31 cellular contexts compared by ENCODE assay signal in the genomic region with DNA sequence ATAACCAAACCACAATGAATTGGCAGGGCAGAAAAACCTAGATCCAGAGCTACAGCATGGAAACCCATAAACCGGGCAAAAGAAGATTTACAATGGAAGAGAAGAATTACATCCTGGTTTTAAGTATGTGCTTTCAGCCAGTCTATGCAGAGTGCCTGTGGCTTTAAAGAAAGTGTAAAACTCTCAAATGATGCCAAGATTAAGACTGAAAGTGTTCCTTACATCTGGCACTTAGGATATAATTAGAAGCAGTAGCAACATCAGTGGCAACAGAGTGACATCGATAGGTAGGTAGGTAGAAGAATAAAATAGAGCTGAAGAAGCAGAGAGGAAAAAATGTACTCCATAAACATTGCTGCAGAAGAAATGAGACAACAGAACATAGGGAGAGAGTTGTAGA.
"Had no signal": no experiment of that assay in that cellular context is flagged by ENCODE, and none has a peak within 500 bp of the region (broad histone marks: within the 10 kb centered on the region; RNA-seq: fewer than 3 reads in every experiment).

No MANE protein-coding gene starts in this region.

- H3K4me1 ChIP-seq: ascending aorta, SJSA1 had no signal

- DNase-seq: activated CD4-positive, alpha-beta T cell treated with anti-CD3 and anti-CD28 coated beads, Interleukin-2, amount 10 ng/mL, durations not matched to agents 24 days and 14 days; activated CD4-positive, alpha-beta T cell treated with anti-CD3 and anti-CD28 coated beads, Interleukin-2, amount 50 U/mL, for 4 hours; activated CD8-positive, alpha-beta T cell treated with anti-CD3 and anti-CD28 coated beads for 36 hours; activated gamma-delta T cell; activated naive CD4-positive, alpha-beta T cell treated with Interleukin-2 at 50 U/mL for 16 hours; activated naive CD8-positive, alpha-beta T cell treated with anti-CD3 and anti-CD28 coated beads, Interleukin-2, amount 10 ng/mL, durations not matched to agents 7 days and 5 days; activated T-cell treated with anti-CD3 and anti-CD28 coated beads, Interleukin-2, amount 50 U/mL, for 1 hour; activated T-cell treated with anti-CD3 and anti-CD28 coated beads, Interleukin-2, amount 50 U/mL, for 72 hours; amygdala; central memory CD4-positive, alpha-beta T cell; Kasumi-1; KBM-7; MG63; MV-4-11; NCI-H1092; NCI-H1436 treated with DMSO at 0.1 percent for 48 hours; NCI-H1694 treated with DMSO at 0.1 percent for 48 hours; NCI-H2029; NCI-H226; NCI-H446 treated with DMSO at 0.1 percent for 48 hours; PC-9; SHP77 treated with DMSO at 0.1 percent for 48 hours; SK-N-SH had no signal

- ATAC-seq: activated CD8-positive, alpha-beta T cell treated with anti-CD3 and anti-CD28 coated beads for 36 hours; activated T-cell treated with anti-CD3 and anti-CD28 coated beads, Interleukin-2, amount 50 U/mL, for 72 hours had no signal

- H3K4me2 ChIP-seq: PC-9, SK-N-SH had no signal

- H3K4me3 Mint-ChIP-seq: activated CD4-positive, alpha-beta T cell treated with anti-CD3 and anti-CD28 coated beads, Interleukin-2, amount 10 ng/mL, durations not matched to agents 24 days and 14 days; activated CD8-positive, alpha-beta T cell treated with anti-CD3 and anti-CD28 coated beads for 36 hours; activated naive CD4-positive, alpha-beta T cell treated with anti-CD3 and anti-CD28 coated beads, Interleukin-2, amount 50 U/mL, for 24 hours; activated naive CD8-positive, alpha-beta T cell treated with anti-CD3 and anti-CD28 coated beads, Interleukin-2, amount 10 ng/mL, durations not matched to agents 7 days and 5 days; activated T-cell treated with anti-CD3 and anti-CD28 coated beads, Interleukin-2, amount 50 U/mL, for 72 hours; brain; IgD-negative memory B cell; T-helper 1 cell treated with Interleukin-12 subunit alpha and Interleukin-12 subunit beta and Interleukin-4 antibody, amounts not matched to agents 30 μg/mL and 1 μg/mL, for 36 hours; T-helper 2 cell treated with Interferon-gamma antibody and Interleukin-4, amounts not matched to agents 5 μg/mL and 100 μg/mL, for 36 hours had no signal

- H3K27ac ChIP-seq: ascending aorta, PC-9, SJSA1 had no signal

- H3K9me3 Mint-ChIP-seq: activated CD4-positive, alpha-beta T cell treated with anti-CD3 and anti-CD28 coated beads, Interleukin-2, amount 10 ng/mL, durations not matched to agents 24 days and 14 days; activated CD8-positive, alpha-beta T cell treated with anti-CD3 and anti-CD28 coated beads for 36 hours; activated naive CD4-positive, alpha-beta T cell treated with anti-CD3 and anti-CD28 coated beads, Interleukin-2, amount 50 U/mL, for 24 hours; activated naive CD8-positive, alpha-beta T cell treated with anti-CD3 and anti-CD28 coated beads, Interleukin-2, amount 10 ng/mL, durations not matched to agents 7 days and 5 days; activated T-cell treated with anti-CD3 and anti-CD28 coated beads, Interleukin-2, amount 50 U/mL, for 72 hours; activated T-helper 2 cell treated with anti-CD3 and anti-CD28 coated beads, Interferon-gamma antibody, Interleukin-2, Interleukin-4, amounts not matched to agents 10 μg/mL and 5 μg/mL and 100 μg/mL, durations not matched to agents 14 hours and 24 hours and 36 hours; brain; T-helper 2 cell treated with Interferon-gamma antibody and Interleukin-4, amounts not matched to agents 5 μg/mL and 100 μg/mL, for 36 hours had no signal

- H3K27ac Mint-ChIP-seq: activated CD4-positive, alpha-beta T cell treated with anti-CD3 and anti-CD28 coated beads, Interleukin-2, amount 10 ng/mL, durations not matched to agents 24 days and 14 days; activated CD8-positive, alpha-beta T cell treated with anti-CD3 and anti-CD28 coated beads for 36 hours; activated naive CD4-positive, alpha-beta T cell treated with anti-CD3 and anti-CD28 coated beads, Interleukin-2, amount 50 U/mL, for 24 hours; activated naive CD8-positive, alpha-beta T cell treated with anti-CD3 and anti-CD28 coated beads, Interleukin-2, amount 10 ng/mL, durations not matched to agents 7 days and 5 days; activated T-cell treated with anti-CD3 and anti-CD28 coated beads, Interleukin-2, amount 50 U/mL, for 72 hours; activated T-helper 2 cell treated with anti-CD3 and anti-CD28 coated beads, Interferon-gamma antibody, Interleukin-2, Interleukin-4, amounts not matched to agents 10 μg/mL and 5 μg/mL and 100 μg/mL, durations not matched to agents 14 hours and 24 hours and 36 hours; brain; T-helper 1 cell treated with Interleukin-12 subunit alpha and Interleukin-12 subunit beta and Interleukin-4 antibody, amounts not matched to agents 30 μg/mL and 1 μg/mL, for 36 hours; T-helper 2 cell treated with Interferon-gamma antibody and Interleukin-4, amounts not matched to agents 5 μg/mL and 100 μg/mL, for 36 hours had no signal

- H3K27me3 Mint-ChIP-seq: activated CD4-positive, alpha-beta T cell treated with anti-CD3 and anti-CD28 coated beads, Interleukin-2, amount 10 ng/mL, durations not matched to agents 24 days and 14 days; activated CD8-positive, alpha-beta T cell treated with anti-CD3 and anti-CD28 coated beads for 36 hours; activated naive CD4-positive, alpha-beta T cell treated with anti-CD3 and anti-CD28 coated beads, Interleukin-2, amount 50 U/mL, for 24 hours; activated naive CD8-positive, alpha-beta T cell treated with anti-CD3 and anti-CD28 coated beads, Interleukin-2, amount 10 ng/mL, durations not matched to agents 7 days and 5 days; brain; IgD-negative memory B cell had no signal

- H3K36me3 ChIP-seq: ascending aorta, MG63, SJSA1 had no signal

- H3K9ac ChIP-seq: SK-N-SH had no signal

- H3K4me3 ChIP-seq: ascending aorta, MG63, PC-9, SJSA1 had no signal

- H3K27me3 ChIP-seq: ascending aorta, MG63, SJSA1 had no signal

- H3K9me3 ChIP-seq: ascending aorta, MG63, SJSA1 had no signal

- H3K36me3 Mint-ChIP-seq: brain, IgD-negative memory B cell had no signal

- H3K9me2 ChIP-seq: SK-N-SH had no signal

- H3K4me1 Mint-ChIP-seq: activated CD4-positive, alpha-beta T cell treated with anti-CD3 and anti-CD28 coated beads, Interleukin-2, amount 10 ng/mL, durations not matched to agents 24 days and 14 days; activated naive CD4-positive, alpha-beta T cell treated with anti-CD3 and anti-CD28 coated beads, Interleukin-2, amount 50 U/mL, for 24 hours; activated naive CD8-positive, alpha-beta T cell treated with anti-CD3 and anti-CD28 coated beads, Interleukin-2, amount 10 ng/mL, durations not matched to agents 7 days and 5 days had no signal

- H2AFZ ChIP-seq: PC-9 had no signal
